Comparison of ENCODE assay signal across 7 cellular contexts in the genomic region with DNA sequence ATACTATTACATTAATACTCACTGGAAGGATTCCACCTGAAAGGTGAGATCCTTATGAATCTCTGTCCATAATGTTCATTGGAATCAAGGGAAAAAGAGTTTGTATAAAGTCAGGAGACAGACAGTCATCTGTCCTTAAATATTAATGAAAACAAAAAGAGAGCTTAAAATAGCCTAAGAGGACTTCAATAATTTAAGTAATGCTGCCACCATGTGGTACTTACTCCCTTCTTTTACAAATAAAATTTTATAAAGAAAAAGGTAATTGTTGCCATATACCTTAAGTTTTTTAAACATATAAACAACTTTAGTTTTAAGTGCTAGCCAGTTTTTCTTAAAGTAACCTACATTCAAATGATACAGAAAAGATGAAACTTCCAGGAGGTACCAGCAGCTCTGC.
DNase-seq lines count a peak whose midpoint lies in the region; ATAC-seq and TF ChIP-seq lines count a peak whose summit lies in the region.

No MANE protein-coding gene starts in this region.

- H3K9me2 ChIP-seq in Loucy (replicated peaks; ENCODE audit: low read depth, low read length) = no peaks in the 10 kb centered on the region

- no peaks in the 10 kb centered on the region for H3F3A ChIP-seq in Loucy (ENCODE audit: low read depth)

- no peaks in the 10 kb centered on the region for H3K9me3 ChIP-seq in DND-41 (ENCODE audit: insufficient read depth, low read length, severe bottlenecking)
- H3K9me3 ChIP-seq in Loucy (ENCODE audit: insufficient read depth, low read depth, low read length) = no peaks in the 10 kb centered on the region

- H3K4me1 ChIP-seq in DND-41 (ENCODE audit: insufficient read depth, low read length) (peaks cover 11% of the 10 kb centered on the region; the same call in 1 of the 2 replicates), Loucy (ENCODE audit: insufficient read depth, low read length, poor library complexity, severe bottlenecking) (peaks cover 10% of the 10 kb centered on the region)

- TF ChIP-seq CTCF in DND-41 (IDR thresholded peaks at IDR 0.05; ENCODE audit: borderline replicate concordance, extremely low read depth, low read length, poor library complexity, severe bottlenecking) (peak; percentile 37), Loucy (conservative IDR thresholded peaks at IDR 0.05; ENCODE audit: low read length) (peak; percentile 58), cardiac fibroblast (IDR thresholded peaks at IDR 0.05; ENCODE audit: low read depth, low read length) (peak; percentile 17), nephron progenitor cell (IDR thresholded peaks at IDR 0.05) (peak; percentile 28)

- H3K36me3 Mint-ChIP-seq in nephron progenitor cell (ENCODE audit: low read depth) = peaks cover 40% of the 10 kb centered on the region

- H3K4me3 Mint-ChIP-seq in nephron progenitor cell = no peak overlapping the region

- no peak for TF ChIP-seq POLR2A in GM18505 (IDR thresholded peaks at IDR 0.05; ENCODE audit: borderline replicate concordance, extremely low read depth, insufficient read depth, insufficient read length)

- no peak overlapping the region for H3K27ac Mint-ChIP-seq in nephron progenitor cell

- H3K4me3 ChIP-seq in DND-41 (ENCODE audit: low read depth in 1 of 2, low read length in 2 of 2) (no peak overlapping the region), Loucy (ENCODE audit: low read length, poor library complexity, severe bottlenecking) (no peak overlapping the region), cardiac fibroblast (replicated peaks in 1 of 2; ENCODE audit: low read depth in 2 of 2, low read length in 2 of 2) (no peak overlapping the region)

- H3K9ac ChIP-seq in DND-41 (ENCODE audit: low read depth, low read length) (no peak overlapping the region), Loucy (ENCODE audit: low read depth, low read length, poor library complexity, severe bottlenecking) (no peak overlapping the region)

- H3K27me3 ChIP-seq in DND-41 (ENCODE audit: insufficient read depth, low read length, poor library complexity) (no peaks in the 10 kb centered on the region), Loucy (ENCODE audit: insufficient read depth, low read length, poor library complexity, severe bottlenecking) (no peaks in the 10 kb centered on the region)

- H3K4me2 ChIP-seq in DND-41 (ENCODE audit: insufficient read depth, low read length) (no peak overlapping the region), Loucy (ENCODE audit: low read depth, low read length, poor library complexity, severe bottlenecking) (peak overlapping the region; percentile 40)

- H3K79me2 ChIP-seq in DND-41 (ENCODE audit: insufficient read depth, low read length) (peaks cover 34% of the 10 kb centered on the region), Loucy (ENCODE audit: insufficient read depth, low read length) (peaks cover 29% of the 10 kb centered on the region)

- H3K27ac ChIP-seq in DND-41 (ENCODE audit: low read length) = no peak overlapping the region

- DNase-seq in DND-41 = no peak
- DNase-seq in cardiac fibroblast (ENCODE audit: low read depth in 2 of 2) = peak; percentile 72 to 74
- DNase-seq in nephron progenitor cell = no peak
- DNase-seq in activated naive CD4-positive, alpha-beta T cell (lab: John Stamatoyannopoulos, UW) = no peak

- H3K4me1 Mint-ChIP-seq in nephron progenitor cell = peaks cover 36% of the 10 kb centered on the region

- no peaks in the 10 kb centered on the region for H3K27me3 Mint-ChIP-seq in nephron progenitor cell (ENCODE audit: low read depth, poor library complexity)

- H3K36me3 ChIP-seq in DND-41 (ENCODE audit: insufficient read depth, low read length) (peaks cover 61% of the 10 kb centered on the region), Loucy (ENCODE audit: insufficient read depth, low read length) (peaks cover 4% of the 10 kb centered on the region; the same call in 1 of the 2 replicates)

- H2AFZ ChIP-seq in DND-41 (ENCODE audit: low read depth, low read length) (no peak overlapping the region), Loucy (ENCODE audit: low read length) (no peak overlapping the region)

- ATAC-seq in DND-41 (ENCODE audit: insufficient read depth, low read depth) (no peak), GM18868 (IDR thresholded peaks at IDR 0.05; ENCODE audit: unreplicated experiment) (no peak), GM18505 (IDR thresholded peaks at IDR 0.05; ENCODE audit: unreplicated experiment) (no peak)

- H4K20me1 ChIP-seq in DND-41 (ENCODE audit: insufficient read depth, low read length) = 0 out of 2 replicates have a peak, but pooled peaks cover 3% of the 10 kb centered on the region
- H4K20me1 ChIP-seq in Loucy (ENCODE audit: insufficient read depth, low read length, poor library complexity, severe bottlenecking) = peaks cover 8% of the 10 kb centered on the region

- no peaks in the 10 kb centered on the region for H3K9me3 Mint-ChIP-seq in nephron progenitor cell

Comparison
In these comparisons a context has a peak if more than half of its experiments do, and no peak if none do; other contexts are left out.
1. DNase-seq: peak in cardiac fibroblast (2 of 2); none in DND-41 (single experiment), nephron progenitor cell (single experiment) and activated naive CD4-positive, alpha-beta T cell (0 of 4).
2. Peak in every context shown above with its lines, with median percentiles within 50 percentile points of each other: CTCF ChIP-seq.